21 cellular contexts compared by ENCODE assay signal in the genomic region with DNA sequence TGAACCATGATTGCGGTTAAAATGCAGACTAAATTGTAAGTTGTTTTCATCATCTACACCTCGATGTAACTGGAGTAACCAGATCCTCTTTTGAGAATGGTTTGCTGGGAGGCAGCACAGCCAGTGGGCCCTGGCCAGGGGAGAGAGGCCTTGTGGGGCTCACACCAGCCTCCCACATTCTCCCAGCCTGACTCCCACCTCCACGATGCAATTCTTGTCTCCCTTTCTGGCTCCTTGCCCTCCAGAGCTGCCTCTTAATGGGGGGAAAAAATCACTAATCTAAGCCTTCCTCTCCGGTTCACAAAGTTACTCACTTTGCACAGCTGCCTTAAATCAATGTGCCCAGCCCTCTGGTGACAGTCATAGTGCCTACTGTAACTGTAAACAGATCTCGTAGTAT. TPM values are rescaled to one million over a fixed set of nuclear protein-coding genes. Genes with fewer than 3 reads are reported as not detected.
DNase-seq lines count a peak whose midpoint lies in the region; ATAC-seq and TF ChIP-seq lines count a peak whose summit lies in the region.
"Had no signal": no experiment of that assay in that cellular context is flagged by ENCODE, and none has a peak within 500 bp of the region (broad histone marks: within the 10 kb centered on the region; RNA-seq: fewer than 3 reads in every experiment).

No MANE protein-coding gene starts in this region.

- no peaks in the 10 kb centered on the region for H3F3A ChIP-seq in SK-N-SH (replicated peaks; ENCODE audit: insufficient read depth)

- H3K27me3 ChIP-seq in SK-N-SH (ENCODE audit: insufficient read depth) (no peaks in the 10 kb centered on the region), tibial artery (peaks cover 0 to 5% of the 10 kb centered on the region in 2 donors)
- H3K27me3 ChIP-seq: BLaER1 had no signal

- no peaks in the 10 kb centered on the region for H4K20me1 ChIP-seq in SK-N-SH (ENCODE audit: insufficient read depth)
- H4K20me1 ChIP-seq: BLaER1 had no signal

- H3K4me3 ChIP-seq in SK-N-SH (ENCODE audit: low read depth in 2 of 2, low read length in 1 of 2) (no peak overlapping the region), choroid plexus epithelial cell (ENCODE audit: low read depth, low read length) (no peak overlapping the region), tibial artery (no peak overlapping the region)
- H3K4me3 ChIP-seq: BLaER1, SK-N-MC had no signal

- H2AFZ ChIP-seq in SK-N-SH (ENCODE audit: low read depth) = no peak overlapping the region

- H3K27me3 Mint-ChIP-seq in mesothelial cell of epicardium (ENCODE audit: low read depth) = peaks cover 3% of the 10 kb centered on the region
- H3K27me3 Mint-ChIP-seq in type B pancreatic cell = no peaks in the 10 kb centered on the region

- H3K36me3 Mint-ChIP-seq in mesothelial cell of epicardium (no peaks in the 10 kb centered on the region), type B pancreatic cell (no peaks in the 10 kb centered on the region)
- H3K36me3 Mint-ChIP-seq: IgD-negative memory B cell had no signal

- H3K4me3 Mint-ChIP-seq in mesothelial cell of epicardium (no peak overlapping the region), type B pancreatic cell (no peak overlapping the region)
- H3K4me3 Mint-ChIP-seq: H9, IgD-negative memory B cell had no signal

- H3K9me3 ChIP-seq in SK-N-SH (no peaks in the 10 kb centered on the region), tibial artery (no peaks in the 10 kb centered on the region)
- H3K9me3 ChIP-seq: BLaER1 had no signal

- peak overlapping the region; percentile 68 for H3K27ac Mint-ChIP-seq in mesothelial cell of epicardium
- H3K27ac Mint-ChIP-seq in type B pancreatic cell = peak overlapping the region; percentile 13
- H3K27ac Mint-ChIP-seq: IgD-negative memory B cell had no signal

- H3K27ac ChIP-seq in SK-N-SH (ENCODE audit: low read depth in 2 of 2, low read length in 1 of 2) (no peak overlapping the region), tibial artery (no peak overlapping the region)
- H3K27ac ChIP-seq: 22Rv1, BLaER1, SK-N-MC had no signal

- TF ChIP-seq RAD21 in SK-N-SH (IDR thresholded peaks at IDR 0.05; ENCODE audit: low read length) = no peak

- H3K9me3 Mint-ChIP-seq in mesothelial cell of epicardium = no peaks in the 10 kb centered on the region
- no peaks in the 10 kb centered on the region for H3K9me3 Mint-ChIP-seq in type B pancreatic cell
- H3K9me3 Mint-ChIP-seq: H9, IgD-negative memory B cell had no signal

- no peaks in the 10 kb centered on the region for H3K79me2 ChIP-seq in SK-N-SH (ENCODE audit: insufficient read depth)

- no peaks in the 10 kb centered on the region; a peak in 2 of 4 replicates for H3K4me1 ChIP-seq in SK-N-SH (ENCODE audit: control insufficient read depth in 1 of 2, insufficient read depth in 2 of 2, low read depth in 1 of 2, low read length in 1 of 2)
- H3K4me1 ChIP-seq in tibial artery = no peaks in the 10 kb centered on the region

- no peak overlapping the region for H3K9ac ChIP-seq in SK-N-SH
- H3K9ac ChIP-seq: BLaER1 had no signal

- ATAC-seq in SK-N-SH treated with all-trans-retinoic acid at 6 μM for 48 hours = peak; percentile 51
- ATAC-seq in GM21717 (IDR thresholded peaks at IDR 0.05; ENCODE audit: unreplicated experiment) = no peak
- ATAC-seq in GM18873 (IDR thresholded peaks at IDR 0.05; ENCODE audit: low FRiP score, unreplicated experiment) = no peak

- no peaks in the 10 kb centered on the region for H3K9me2 ChIP-seq in SK-N-SH

- WGBS in SK-N-SH (ENCODE audit: low lambda C conversion rate) = 56% methylated on average over 5 of the region's 5 CpGs

- TF ChIP-seq EP300 in SK-N-SH (IDR thresholded peaks at IDR 0.05; ENCODE audit: borderline replicate concordance in 1 of 2, low read depth in 1 of 2, low read length in 1 of 2) = no peak

- POLR2A ChIA-PET in SK-N-SH (lab: Yijun Ruan, JAX) = interaction anchor here (0.6 kb wide), 1 partner anchor 1926 kb away, joined by 3 read pairs; no protein-coding TSS in a partner anchor

- no peaks in the 10 kb centered on the region for H3K36me3 ChIP-seq in SK-N-SH (replicated peaks in 1 of 2; ENCODE audit: control insufficient read depth in 1 of 2, insufficient read depth in 2 of 2, low read length in 1 of 2)
- no peaks in the 10 kb centered on the region for H3K36me3 ChIP-seq in tibial artery
- H3K36me3 ChIP-seq: BLaER1 had no signal

- CTCF ChIA-PET in SK-N-SH (lab: Yijun Ruan, JAX) = interaction anchor here (1.1 to 2.0 kb wide), 3 partner anchors 10 to 222 kb away, joined by 4 to 7 read pairs (median 7); no protein-coding TSS in a partner anchor

- intact Hi-C loops in tibial artery (cut with DNase I; ENCODE audit: low total_unique reads) = no loop called here

- no peak overlapping the region for H3K4me2 ChIP-seq in SK-N-SH
- H3K4me2 ChIP-seq: BLaER1 had no signal

- DNase-seq in SK-N-SH (no peak), choroid plexus epithelial cell (ENCODE audit: low read depth) (peak; percentile 30), mesothelial cell of epicardium (ENCODE audit: low spot score in 2 of 2, unreplicated experiment in 2 of 2) (no peak), type B pancreatic cell (ENCODE audit: extremely low spot score, unreplicated experiment) (no peak), tibial artery (no peak)
- DNase-seq: H9, Kasumi-1, MM.1S, NCI-H1092 treated with DMSO at 0.1 percent for 48 hours, NCI-H1694, NCI-H2107, NCI-H345, NCI-H526 treated with DMSO at 0.1 percent for 48 hours, Right ventricle myocardium superior had no signal

- H3K4me1 Mint-ChIP-seq in mesothelial cell of epicardium (peaks cover 39% of the 10 kb centered on the region), type B pancreatic cell (ENCODE audit: unreplicated experiment) (peaks cover 14% of the 10 kb centered on the region)
- H3K4me1 Mint-ChIP-seq: IgD-negative memory B cell had no signal

- TF ChIP-seq CTCF in SK-N-SH (IDR thresholded peaks at IDR 0.05) (no peak), choroid plexus epithelial cell (conservative IDR thresholded peaks at IDR 0.05; ENCODE audit: low read depth, low read length) (no peak), mesothelial cell of epicardium (IDR thresholded peaks at IDR 0.05; ENCODE audit: unreplicated experiment) (no peak), type B pancreatic cell (conservative IDR thresholded peaks at IDR 0.05) (no peak), tibial artery (IDR thresholded peaks at IDR 0.05) (no peak)

TF ChIP-seq in SK-N-SH treated with all-trans-retinoic acid at 6 μM for 48 hours, 23 proteins besides CTCF, POLR2A, EP300 and RAD21:
- TF ChIP-seq GLIS3 (CRISPR knock-in tag; IDR thresholded peaks at IDR 0.05) (no peak), BACH2 (CRISPR knock-in tag; IDR thresholded peaks at IDR 0.05; ENCODE audit: borderline replicate concordance) (no peak), PPARA (CRISPR knock-in tag; IDR thresholded peaks at IDR 0.05; ENCODE audit: borderline replicate concordance) (no peak), ARNTL (CRISPR knock-in tag; IDR thresholded peaks at IDR 0.05; ENCODE audit: borderline replicate concordance, low read depth) (no peak), ESRRG (CRISPR knock-in tag; IDR thresholded peaks at IDR 0.05) (no peak)

TF ChIP-seq in SK-N-SH, 30 proteins besides CTCF, POLR2A, EP300 and RAD21 (continues in another document):
- TF ChIP-seq, protein P1, sequence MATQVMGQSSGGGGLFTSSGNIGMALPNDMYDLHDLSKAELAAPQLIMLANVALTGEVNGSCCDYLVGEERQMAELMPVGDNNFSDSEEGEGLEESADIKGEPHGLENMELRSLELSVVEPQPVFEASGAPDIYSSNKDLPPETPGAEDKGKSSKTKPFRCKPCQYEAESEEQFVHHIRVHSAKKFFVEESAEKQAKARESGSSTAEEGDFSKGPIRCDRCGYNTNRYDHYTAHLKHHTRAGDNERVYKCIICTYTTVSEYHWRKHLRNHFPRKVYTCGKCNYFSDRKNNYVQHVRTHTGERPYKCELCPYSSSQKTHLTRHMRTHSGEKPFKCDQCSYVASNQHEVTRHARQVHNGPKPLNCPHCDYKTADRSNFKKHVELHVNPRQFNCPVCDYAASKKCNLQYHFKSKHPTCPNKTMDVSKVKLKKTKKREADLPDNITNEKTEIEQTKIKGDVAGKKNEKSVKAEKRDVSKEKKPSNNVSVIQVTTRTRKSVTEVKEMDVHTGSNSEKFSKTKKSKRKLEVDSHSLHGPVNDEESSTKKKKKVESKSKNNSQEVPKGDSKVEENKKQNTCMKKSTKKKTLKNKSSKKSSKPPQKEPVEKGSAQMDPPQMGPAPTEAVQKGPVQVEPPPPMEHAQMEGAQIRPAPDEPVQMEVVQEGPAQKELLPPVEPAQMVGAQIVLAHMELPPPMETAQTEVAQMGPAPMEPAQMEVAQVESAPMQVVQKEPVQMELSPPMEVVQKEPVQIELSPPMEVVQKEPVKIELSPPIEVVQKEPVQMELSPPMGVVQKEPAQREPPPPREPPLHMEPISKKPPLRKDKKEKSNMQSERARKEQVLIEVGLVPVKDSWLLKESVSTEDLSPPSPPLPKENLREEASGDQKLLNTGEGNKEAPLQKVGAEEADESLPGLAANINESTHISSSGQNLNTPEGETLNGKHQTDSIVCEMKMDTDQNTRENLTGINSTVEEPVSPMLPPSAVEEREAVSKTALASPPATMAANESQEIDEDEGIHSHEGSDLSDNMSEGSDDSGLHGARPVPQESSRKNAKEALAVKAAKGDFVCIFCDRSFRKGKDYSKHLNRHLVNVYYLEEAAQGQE (IDR thresholded peaks at IDR 0.05; ENCODE audit: low read depth, low read length) = no peak
- TF ChIP-seq NFIC (IDR thresholded peaks at IDR 0.05; ENCODE audit: borderline replicate concordance) (no peak), MEF2A (IDR thresholded peaks at IDR 0.05; ENCODE audit: borderline replicate concordance, low read depth) (no peak), NRF1 (IDR thresholded peaks at IDR 0.05; ENCODE audit: low read depth, low read length) (no peak), GABPA (IDR thresholded peaks at IDR 0.05; ENCODE audit: low read depth) (no peak), FOXM1 (IDR thresholded peaks at IDR 0.05; ENCODE audit: low read depth) (no peak)
- TF ChIP-seq, protein P2, sequence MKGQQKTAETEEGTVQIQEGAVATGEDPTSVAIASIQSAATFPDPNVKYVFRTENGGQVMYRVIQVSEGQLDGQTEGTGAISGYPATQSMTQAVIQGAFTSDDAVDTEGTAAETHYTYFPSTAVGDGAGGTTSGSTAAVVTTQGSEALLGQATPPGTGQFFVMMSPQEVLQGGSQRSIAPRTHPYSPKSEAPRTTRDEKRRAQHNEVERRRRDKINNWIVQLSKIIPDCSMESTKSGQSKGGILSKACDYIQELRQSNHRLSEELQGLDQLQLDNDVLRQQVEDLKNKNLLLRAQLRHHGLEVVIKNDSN (IDR thresholded peaks at IDR 0.05; ENCODE audit: borderline replicate concordance, low read depth) = no peak
- TF ChIP-seq, protein P3, sequence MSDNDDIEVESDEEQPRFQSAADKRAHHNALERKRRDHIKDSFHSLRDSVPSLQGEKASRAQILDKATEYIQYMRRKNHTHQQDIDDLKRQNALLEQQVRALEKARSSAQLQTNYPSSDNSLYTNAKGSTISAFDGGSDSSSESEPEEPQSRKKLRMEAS (IDR thresholded peaks at IDR 0.05; ENCODE audit: low read depth) = no peak

RNA-seq across cellular contexts. Expression of a gene that starts 17.9 kb away (rescaled TPM):
- polyA plus RNA-seq in SK-N-SH (2012; rRNA removed) = 3.9 and 4.3 TPM in 2 replicates
- 2.5 and 4.6 TPM in 2 replicates for polyA plus RNA-seq in SK-N-SH (2012; cell fraction: cytosol; rRNA removed)
- polyA plus RNA-seq in SK-N-SH (2012; cell fraction: nucleus; rRNA removed) = 2.5 and 3.8 TPM in 2 replicates
- total RNA-seq in mesothelial cell of epicardium (0.59 to 1.2 TPM (median 0.89 TPM) in 3 replicates), type B pancreatic cell (ENCODE audit: low replicate concordance) (7.8 and 22.3 TPM in 2 replicates)
- polyA plus RNA-seq: IgD-negative memory B cell had no signal
